In genomic region chr10:124364674-124365073, GRCh38 we compare ENCODE assay signal across 23 cellular contexts.
"Had no signal": no experiment of that assay in that cellular context is flagged by ENCODE, and none has a peak within 500 bp of the region (broad histone marks: within the 10 kb centered on the region; RNA-seq: fewer than 3 reads in every experiment).

No MANE protein-coding gene starts in this region.

- H3K4me1 ChIP-seq: colonic mucosa, right lobe of liver, stomach had no signal

- H3K27me3 ChIP-seq: brain microvascular endothelial cell, colonic mucosa, neural progenitor cell, ovary, right lobe of liver had no signal

- DNase-seq: activated CD4-positive, CD25-positive, alpha-beta regulatory T cell treated with anti-CD3 and anti-CD28 coated beads, Interleukin-2, amount 50 U/mL, for 72 hours; activated CD8-positive, alpha-beta memory T cell treated with anti-CD3 and anti-CD28 coated beads for 24 hours; activated CD8-positive, alpha-beta memory T cell treated with anti-CD3 and anti-CD28 coated beads, Interleukin-2, amount 50 U/mL, for 48 hours; activated effector memory CD4-positive, alpha-beta T cell treated with Interleukin-2 at 50 U/mL for 16 hours; activated naive CD4-positive, alpha-beta T cell treated with anti-CD3 and anti-CD28 coated beads, Interleukin-2, amount 10 ng/mL, durations not matched to agents 7 days and 5 days; activated naive CD8-positive, alpha-beta T cell treated with anti-CD3 and anti-CD28 coated beads, Interleukin-2, amount 50 U/mL, for 24 hours; activated T-cell treated with anti-CD3 and anti-CD28 coated beads, Interleukin-2, amount 50 U/mL, for 48 hours; anterior cingulate cortex; brain microvascular endothelial cell; central memory CD4-positive, alpha-beta T cell; colonic mucosa; endodermal cell; foreskin fibroblast; mesenchymal stem cell; naive thymus-derived CD4-positive, alpha-beta T cell; ovary; stimulated activated CD4-positive, alpha-beta T cell treated with anti-CD3 and anti-CD28 coated beads, Interleukin-4, amount 100 ng/mL, for 24 hours; stomach had no signal

- H3K9me3 ChIP-seq: colonic mucosa, ovary, right lobe of liver had no signal

- H3K27ac ChIP-seq: brain microvascular endothelial cell, colonic mucosa, epithelial cell of prostate, neural progenitor cell, ovary, right lobe of liver, stomach had no signal

- H3K36me3 ChIP-seq: brain microvascular endothelial cell, colonic mucosa, neural progenitor cell, ovary, right lobe of liver, stomach had no signal

- H3K4me3 ChIP-seq: colonic mucosa, neural progenitor cell, ovary, right lobe of liver, smooth muscle cell, stomach had no signal

- ATAC-seq: activated naive CD8-positive, alpha-beta T cell treated with anti-CD3 and anti-CD28 coated beads, Interleukin-2, amount 50 U/mL, for 24 hours; naive thymus-derived CD4-positive, alpha-beta T cell; right lobe of liver; stimulated activated effector memory CD8-positive, alpha-beta T cell treated with anti-CD3 and anti-CD28 coated beads, Interleukin-12 subunit alpha, Interleukin-12 subunit beta, amount 100 ng/mL, for 72 hours had no signal
